In the genomic region with DNA sequence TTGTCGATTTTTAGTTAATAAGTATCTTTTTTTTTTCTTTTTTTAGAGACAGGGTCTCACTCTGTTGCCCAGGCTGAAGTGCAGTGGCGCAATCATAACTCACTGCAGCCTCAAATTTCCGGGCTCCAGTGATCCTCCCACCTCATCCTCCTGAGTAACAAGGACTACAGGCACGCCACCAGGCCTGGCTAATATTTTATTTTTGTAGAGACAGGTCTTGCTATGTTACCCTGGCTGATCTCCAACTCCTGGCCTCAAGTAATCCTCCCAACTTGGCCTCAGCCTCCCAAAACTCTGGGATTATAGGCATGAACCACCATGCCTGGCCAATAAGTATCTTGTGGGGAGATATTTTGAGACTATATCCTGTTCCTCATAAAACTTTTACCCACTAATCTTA, we compare ENCODE assay signal across 13 cellular contexts. TPM values are rescaled to one million over a fixed set of nuclear protein-coding genes. Genes with fewer than 3 reads are reported as not detected.
A peak's percentile ranks its signal among the peaks of the same experiment; 100 is the strongest.
DNase-seq lines count a peak whose midpoint lies in the region; ATAC-seq and TF ChIP-seq lines count a peak whose summit lies in the region.
"Had no signal": no experiment of that assay in that cellular context is flagged by ENCODE, and none has a peak within 500 bp of the region (broad histone marks: within the 10 kb centered on the region; RNA-seq: fewer than 3 reads in every experiment).

No MANE protein-coding gene starts in this region.

- no peak overlapping the region for H3K4me3 ChIP-seq in tibial nerve
- H3K4me3 ChIP-seq: tibial artery had no signal

- DNase-seq in CD1c-positive myeloid dendritic cell (ENCODE audit: extremely low spot score) (peak; percentile 48), KBM-7 (peak; percentile 73), DMS79 (lab: John Stamatoyannopoulos, UW) (no peak), tibial nerve (ENCODE audit: low spot score in 2 of 2) (no peak), HEK293T (ENCODE audit: extremely low spot score) (no peak), NCI-H2227 (lab: John Stamatoyannopoulos, UW; ENCODE audit: unreplicated experiment) (no peak)
- DNase-seq: activated effector memory CD4-positive, alpha-beta T cell treated with anti-CD3 and anti-CD28 coated beads, Interleukin-2, amount 50 U/mL, for 16 hours; COR-L47; stimulated activated CD4-positive, alpha-beta T cell treated with anti-CD3 and anti-CD28 coated beads, Interleukin-4, amount 100 ng/mL, for 4 hours; T-helper 17 cell had no signal

- no peaks in the 10 kb centered on the region for H3K9me3 Mint-ChIP-seq in dendritic cell treated with granulocyte-macrophage colony-stimulating factor and Interleukin-4, amounts not matched to agents 40 ng/mL and 50 ng/mL, for 4 days

- TF ChIP-seq CTCF in tibial nerve (IDR thresholded peaks at IDR 0.05): no peak

- TF ChIP-seq EP300 in tibial nerve (IDR thresholded peaks at IDR 0.05): no peak

- POLR2A ChIA-PET in HEK293T (lab: Yijun Ruan, JAX): no interaction called here

- no peaks in the 10 kb centered on the region for H3K4me1 ChIP-seq in tibial nerve
- H3K4me1 ChIP-seq: tibial artery had no signal

- H3K36me3 Mint-ChIP-seq in dendritic cell treated with granulocyte-macrophage colony-stimulating factor and Interleukin-4, amounts not matched to agents 40 ng/mL and 50 ng/mL, for 4 days (ENCODE audit: low read depth): no peaks in the 10 kb centered on the region

- TF ChIP-seq POLR2A in tibial nerve (IDR thresholded peaks at IDR 0.05): no peak

- no peaks in the 10 kb centered on the region for H3K36me3 ChIP-seq in tibial nerve
- H3K36me3 ChIP-seq: tibial artery had no signal

- H3K4me3 Mint-ChIP-seq in dendritic cell treated with granulocyte-macrophage colony-stimulating factor and Interleukin-4, amounts not matched to agents 40 ng/mL and 50 ng/mL, for 4 days: no peak overlapping the region
- H3K4me3 Mint-ChIP-seq: T-helper 17 cell had no signal

- peak overlapping the region; percentile 85 for H3K27ac Mint-ChIP-seq in dendritic cell treated with granulocyte-macrophage colony-stimulating factor and Interleukin-4, amounts not matched to agents 40 ng/mL and 50 ng/mL, for 4 days
- H3K27ac Mint-ChIP-seq: T-helper 17 cell had no signal

- CTCF ChIA-PET in HEK293T (lab: Yijun Ruan, JAX): no interaction called here

- intact Hi-C loops in dendritic cell treated with granulocyte-macrophage colony-stimulating factor and Interleukin-4, amounts not matched to agents 40 ng/mL and 50 ng/mL, for 4 days (cut with micrococcal nuclease): no loop called here

- H3K9me3 ChIP-seq in tibial nerve: no peaks in the 10 kb centered on the region
- H3K9me3 ChIP-seq: tibial artery had no signal

- no peaks in the 10 kb centered on the region for H3K27me3 ChIP-seq in tibial nerve
- H3K27me3 ChIP-seq: tibial artery had no signal

- H3K4me1 Mint-ChIP-seq in dendritic cell treated with granulocyte-macrophage colony-stimulating factor and Interleukin-4, amounts not matched to agents 40 ng/mL and 50 ng/mL, for 4 days (ENCODE audit: low read depth): peaks cover 34% of the 10 kb centered on the region

- H3K27me3 Mint-ChIP-seq in dendritic cell treated with granulocyte-macrophage colony-stimulating factor and Interleukin-4, amounts not matched to agents 40 ng/mL and 50 ng/mL, for 4 days: peaks cover 2% of the 10 kb centered on the region
- H3K27me3 Mint-ChIP-seq: T-helper 17 cell had no signal

- 77 to 83% methylated on average over 4 of the region's 4 CpGs for WGBS in tibial nerve, 2 donors

- in situ Hi-C loops in KBM-7 (cut with MboI; ENCODE audit: low pct_unique_long_range_greater_than_20kb, low sequenced_read_pairs): no loop called here

- H3K27ac ChIP-seq in tibial nerve: peak overlapping the region in 2 of 4 donors; percentile 3 to 5
- H3K27ac ChIP-seq: tibial artery had no signal

- peak; percentile 57 for ATAC-seq in GM21381 (IDR thresholded peaks at IDR 0.05; ENCODE audit: unreplicated experiment)
- ATAC-seq: T-helper 17 cell had no signal

TF ChIP-seq in HEK293T, 16 proteins besides CTCF, POLR2A, EP300 and RAD21:
- TF ChIP-seq BHLHE40 (IDR thresholded peaks at IDR 0.05; ENCODE audit: borderline replicate concordance): no peak

RNA-seq across cellular contexts. Expression of a gene that starts 29.4 kb away (rescaled TPM):
- total RNA-seq in tibial nerve: 1 to 10 TPM; 2.0 to 8.4 (median 5.3) TPM

RNA-seq across cellular contexts. Expression of a gene that starts 50.6 kb away (rescaled TPM):
- 10 to 100 TPM; 27.3 to 66.0 (median 40.4) TPM for total RNA-seq in tibial nerve

Comparison
In these comparisons a context has a peak if more than half of its experiments do, and no peak if none do; other contexts are left out.
1. DNase-seq: peak in CD1c-positive myeloid dendritic cell (single experiment) and KBM-7 (single experiment); none in DMS79 (single experiment), tibial nerve (0 of 2), HEK293T (single experiment) and NCI-H2227 (single experiment).